18 cellular contexts compared by ENCODE assay signal in genomic region chr22:42877597-42878340, GRCh38. TPM values are rescaled to one million over a fixed set of nuclear protein-coding genes. Genes with fewer than 3 reads are reported as not detected.
DNase-seq lines count a peak whose midpoint lies in the region; ATAC-seq and TF ChIP-seq lines count a peak whose summit lies in the region.
"Had no signal": no experiment of that assay in that cellular context is flagged by ENCODE, and none has a peak within 500 bp of the region (broad histone marks: within the 10 kb centered on the region; RNA-seq: fewer than 3 reads in every experiment).

No MANE protein-coding gene starts in this region.

- no peak overlapping the region for H3K27ac Mint-ChIP-seq in T-cell

- H3K4me3 Mint-ChIP-seq in T-cell = no peak overlapping the region
- H3K4me3 Mint-ChIP-seq: IgD-negative memory B cell had no signal

- H3K4me1 ChIP-seq in left ventricle myocardium inferior (peaks cover 53% of the 10 kb centered on the region), neutrophil (ENCODE audit: control insufficient read depth in 1 of 2, insufficient read depth in 1 of 2, low read depth in 1 of 2, low read length in 1 of 2) (no peaks in the 10 kb centered on the region)
- H3K4me1 ChIP-seq: Caco-2, SJSA1 had no signal

- DNase-seq in left ventricle myocardium inferior (no peak), Right ventricle myocardium inferior (ENCODE audit: missing footprints) (no peak), HCEC 1CT (no peak), T-cell (no peak), DMS153 (lab: John Stamatoyannopoulos, UW) (no peak), left colon (no peak)
- DNase-seq: Caco-2, Kasumi-1, MM.1S, NCI-H1092 treated with DMSO at 0.1 percent for 48 hours, NCI-H1694, NCI-H2107, NCI-H345, RPMI8226 had no signal

- H3K36me3 Mint-ChIP-seq in T-cell = peaks cover 43% of the 10 kb centered on the region

- no peaks in the 10 kb centered on the region for H3K27me3 Mint-ChIP-seq in T-cell
- H3K27me3 Mint-ChIP-seq: IgD-negative memory B cell had no signal

- POLR2A ChIA-PET in T-cell (lab: Charles Lee) = no interaction called here

- ATAC-seq in Right ventricle myocardium inferior (no peak), T-cell (replicated peaks in 1 of 4) (no peak), left colon (no peak)

- H3K36me3 ChIP-seq in left ventricle myocardium inferior (peaks cover 87% of the 10 kb centered on the region), neutrophil (peaks cover 100% of the 10 kb centered on the region)

- H3K4me1 Mint-ChIP-seq in T-cell = no peaks in the 10 kb centered on the region

- H3K9me3 ChIP-seq in left ventricle myocardium inferior (replicated peaks) (no peaks in the 10 kb centered on the region), iPS-18c (ENCODE audit: control insufficient read depth, insufficient read depth, low read length) (no peaks in the 10 kb centered on the region), neutrophil (no peaks in the 10 kb centered on the region)
- H3K9me3 ChIP-seq: Caco-2, SJSA1 had no signal

- no peak for TF ChIP-seq CTCF in left ventricle myocardium inferior (IDR thresholded peaks at IDR 0.05; ENCODE audit: borderline replicate concordance)
- TF ChIP-seq CTCF in neutrophil (IDR thresholded peaks at IDR 0.05) = no peak

- H3K27me3 ChIP-seq in left ventricle myocardium inferior (ENCODE audit: low read depth) (no peaks in the 10 kb centered on the region), neutrophil (no peaks in the 10 kb centered on the region)
- H3K27me3 ChIP-seq: SJSA1 had no signal

- CTCF ChIA-PET in T-cell (lab: Charles Lee) = interaction anchor here in 1 of 2 donors (0.6 kb wide), 1 partner anchor 61 kb away, joined by 3 read pairs; no protein-coding TSS in a partner anchor

- H3K4me3 ChIP-seq in left ventricle myocardium inferior (no peak overlapping the region), iPS-18c (ENCODE audit: insufficient read depth, low read depth, low read length) (peak overlapping the region; percentile 3; the same call in 1 of the 2 replicates), neutrophil (ENCODE audit: low read depth in 1 of 2, low read length in 1 of 2) (no peak overlapping the region)
- H3K4me3 ChIP-seq: SJSA1 had no signal

- intact Hi-C loops in left ventricle myocardium inferior (cut with micrococcal nuclease) (no loop called here), Right ventricle myocardium inferior (cut with DNase I) (no loop called here), left colon (cut with DNase I, micrococcal nuclease) (loop anchor here in 1 of 2 donors (10.0 kb wide), 1 partner anchor 157 kb away; no protein-coding TSS in a partner anchor)

- H3K27ac ChIP-seq in left ventricle myocardium inferior (replicated peaks) = peak overlapping the region; percentile 45
- peak overlapping the region; percentile 1 for H3K27ac ChIP-seq in neutrophil
- H3K27ac ChIP-seq: SJSA1 had no signal

- H3K9me3 Mint-ChIP-seq in T-cell = no peaks in the 10 kb centered on the region
- H3K9me3 Mint-ChIP-seq: IgD-negative memory B cell had no signal

RNA-seq across cellular contexts. Expression of gene ARFGAP3, which starts 20.7 kb away (rescaled TPM):
- total RNA-seq in left ventricle myocardium inferior = 26.9 TPM
- total RNA-seq in Right ventricle myocardium inferior = 22.3 TPM
- total RNA-seq in T-cell = 10 to 100 TPM; 25.7 to 32.5 (median 30.2) TPM
- 10 to 100 TPM; 36.9 to 42.1 TPM for total RNA-seq in left colon
